Comparison of ENCODE assay signal across 8 cellular contexts in genomic region chr2:218396688-218397501, GRCh38. TPM values are rescaled to one million over a fixed set of nuclear protein-coding genes. Genes with fewer than 3 reads are reported as not detected.
DNase-seq lines count a peak whose midpoint lies in the region; ATAC-seq and TF ChIP-seq lines count a peak whose summit lies in the region.

No MANE protein-coding gene starts in this region.

- no TSS peak for BruUV-seq in IMR-90 (replicated peaks; lab: Mats Ljungman, UMichigan)

- peaks cover 0 to 26% (median 20%) of the 10 kb centered on the region in 11 experiments; a peak in 15 of 22 replicates for H3K27me3 ChIP-seq in BLaER1 treated with 17β-estradiol and CSF1 and Interleukin-3, amounts not matched to agents 10 nM and 100 nM
- H3K27me3 ChIP-seq in IMR-90 (ENCODE audit: control insufficient read depth, insufficient read depth, low read length) (no peaks in the 10 kb centered on the region), Peyer's patch (no peaks in the 10 kb centered on the region), neuron (ENCODE audit: insufficient read depth, low read length) (peaks cover 29% of the 10 kb centered on the region)

- peak overlapping the region; percentile 94 for H4K5ac ChIP-seq in IMR-90 (ENCODE audit: low read depth, low read length)

- peak overlapping the region; percentile 70 to 94 for H4K8ac ChIP-seq in IMR-90 (ENCODE audit: low read depth in 2 of 2, low read length in 2 of 2)

- peaks cover 52 to 76% (median 72%) of the 10 kb centered on the region in 10 experiments for H3K4me1 ChIP-seq in BLaER1 treated with 17β-estradiol and CSF1 and Interleukin-3, amounts not matched to agents 10 nM and 100 nM
- peaks cover 25% of the 10 kb centered on the region for H3K4me1 ChIP-seq in IMR-90 (ENCODE audit: control insufficient read depth, insufficient read depth, low read length)
- H3K4me1 ChIP-seq in Peyer's patch, result peaks cover 0 to 30% (median 21%) of the 10 kb centered on the region in 4 donors
- H3K4me1 ChIP-seq in neuron (ENCODE audit: insufficient read depth, low read length), result peaks cover 23% of the 10 kb centered on the region
- H3K4me1 ChIP-seq in urinary bladder (ENCODE audit: insufficient read depth), result no peaks in the 10 kb centered on the region

- peak overlapping the region; percentile 64 to 97 (median 93) for H3K4me3 ChIP-seq in BLaER1 treated with 17β-estradiol and CSF1 and Interleukin-3, amounts not matched to agents 10 nM and 100 nM
- H3K4me3 ChIP-seq in IMR-90 (ENCODE audit: insufficient read depth, low read depth, low read length) (peak overlapping the region; percentile 85), Peyer's patch (peak overlapping the region; percentile 57 to 97 (median 82)), foreskin fibroblast (ENCODE audit: low read depth in 1 of 2, low read length in 2 of 2) (peak overlapping the region; percentile 70 to 89), neuron (ENCODE audit: low read length) (peak overlapping the region; percentile 84), urinary bladder (ENCODE audit: low read depth, low read length) (peak overlapping the region; percentile 93)

- intact Hi-C loops in IMR-90 (cut with micrococcal nuclease), result loop anchor here (1.0 to 2.0 kb wide), 3 partner anchors 96 to 125 kb away; partner anchors contain the start of gene TMBIM1

- peak overlapping the region; percentile 88 for H2AK9ac ChIP-seq in IMR-90 (replicated peaks; ENCODE audit: low read depth, low read length, poor library complexity)

- H3K79me1 ChIP-seq in IMR-90 (ENCODE audit: low read depth in 1 of 2, low read length in 2 of 2), result peaks cover 6 to 19% of the 10 kb centered on the region in 2 experiments; a peak in 3 of 4 replicates

- peak overlapping the region; percentile 62; the same call in 2 of the 3 replicates for H2BK15ac ChIP-seq in IMR-90 (ENCODE audit: low read depth, low read length)

- peak overlapping the region; percentile 56 for H2BK20ac ChIP-seq in IMR-90 (ENCODE audit: low read depth, low read length)

- H3K9me1 ChIP-seq in IMR-90 (ENCODE audit: insufficient read depth, low read length), result 0 out of 2 replicates have a peak, but pooled peaks cover 2% of the 10 kb centered on the region

- H3K56ac ChIP-seq in IMR-90 (ENCODE audit: extremely low read depth, insufficient read depth, low read length), result peak overlapping the region; percentile 96

- in situ Hi-C loops in IMR-90 (cut with MboI; ENCODE audit: low sequenced_read_pairs), result loop anchor here (10.0 kb wide), 1 partner anchor 122 kb away; the partner anchor contains the start of genes AAMP and PNKD

- WGBS in IMR-90 (ENCODE audit: extremely low coverage in 2 of 2, insufficient read length in 1 of 2), 2 experiments, result 6% methylated on average over 12 of the region's 28 CpGs; no CpG with 5 or more reads in 1 of the 2 experiments
- 1% methylated on average over 28 of the region's 28 CpGs for WGBS in urinary bladder

- CTCF ChIA-PET in IMR-90 (lab: Yijun Ruan, JAX), result interaction anchor here (0.6 kb wide), 2 partner anchors 35 to 101 kb away, joined by 3 to 6 read pairs; no protein-coding TSS in a partner anchor

- H4K91ac ChIP-seq in IMR-90 (ENCODE audit: insufficient read depth, low read depth, low read length), result peak overlapping the region; percentile 99

- H3K4me2 ChIP-seq in BLaER1 treated with 17β-estradiol and CSF1 and Interleukin-3, amounts not matched to agents 10 nM and 100 nM, result peak overlapping the region; percentile 93 to 99 (median 97)
- peak overlapping the region; percentile 90 for H3K4me2 ChIP-seq in IMR-90 (ENCODE audit: low read depth, low read length)

- DNase-seq in IMR-90 (peak; percentile 67), Peyer's patch (peak; percentile 82 to 93 (median 87)), activated gamma-delta T cell (lab: John Stamatoyannopoulos, UW) (peak; percentile 70), foreskin fibroblast (peak; percentile 70 to 81)

- peak overlapping the region; percentile 91 for H3K14ac ChIP-seq in IMR-90 (replicated peaks; ENCODE audit: low read depth, low read length)

- H3K36me3 ChIP-seq in BLaER1 treated with 17β-estradiol and CSF1 and Interleukin-3, amounts not matched to agents 10 nM and 100 nM, result peaks cover 5 to 10% (median 9%) of the 10 kb centered on the region in 11 experiments; a peak in 21 of 22 replicates
- H3K36me3 ChIP-seq in IMR-90 (ENCODE audit: control insufficient read depth, insufficient read depth, low read length), result peaks cover 4% of the 10 kb centered on the region; the same call in 1 of the 2 replicates
- peaks cover 0 to 7% (median 0%) of the 10 kb centered on the region in 3 donors for H3K36me3 ChIP-seq in Peyer's patch
- H3K36me3 ChIP-seq in neuron (ENCODE audit: insufficient read depth, low read length), result peaks cover under 1% of the 10 kb centered on the region
- H3K36me3 ChIP-seq in urinary bladder (ENCODE audit: insufficient read depth), result no peaks in the 10 kb centered on the region

- POLR2A ChIA-PET in IMR-90 (lab: Charles Lee; ENCODE audit: unreplicated experiment), result interaction anchor here (0.6 to 1.0 kb wide), 3 partner anchors 24 to 110 kb away, joined by 3 read pairs; no protein-coding TSS in a partner anchor

- peak overlapping the region; percentile 96 to 100 (median 99) for H3K27ac ChIP-seq in BLaER1 treated with 17β-estradiol and CSF1 and Interleukin-3, amounts not matched to agents 10 nM and 100 nM
- H3K27ac ChIP-seq in IMR-90 (ENCODE audit: insufficient read depth, low read length), result peak overlapping the region; percentile 99
- H3K27ac ChIP-seq in Peyer's patch, result peak overlapping the region; percentile 95 to 99 (median 98)
- peak overlapping the region; percentile 99 for H3K27ac ChIP-seq in urinary bladder (ENCODE audit: low read depth)

- H3K18ac ChIP-seq in IMR-90 (ENCODE audit: low read depth, low read length), result peak overlapping the region; percentile 98

- peak overlapping the region; percentile 92 for H3K4ac ChIP-seq in IMR-90 (ENCODE audit: low read depth, low read length)

- dilution Hi-C loops in IMR-90 (cut with HindIII; ENCODE audit: low sequenced_read_pairs, unreplicated experiment), result no loop called here

- no peaks in the 10 kb centered on the region for H3K9me3 ChIP-seq in BLaER1 treated with 17β-estradiol and CSF1 and Interleukin-3, amounts not matched to agents 10 nM and 100 nM (replicated peaks in 1 of 11)
- no peaks in the 10 kb centered on the region for H3K9me3 ChIP-seq in IMR-90 (ENCODE audit: control insufficient read depth, insufficient read depth, low read length)
- H3K9me3 ChIP-seq in Peyer's patch, result no peaks in the 10 kb centered on the region
- no peaks in the 10 kb centered on the region for H3K9me3 ChIP-seq in neuron (ENCODE audit: low read length)

- H3K9ac ChIP-seq in BLaER1 treated with 17β-estradiol and CSF1 and Interleukin-3, amounts not matched to agents 10 nM and 100 nM, result peak overlapping the region; percentile 94 to 100 (median 99)
- peak overlapping the region; percentile 95 for H3K9ac ChIP-seq in IMR-90 (ENCODE audit: low read depth, low read length)

- H2BK120ac ChIP-seq in IMR-90 (ENCODE audit: low read depth, low read length), result peak overlapping the region; percentile 97

- ATAC-seq in IMR-90 (ENCODE audit: low read depth) (no peak), HG02852 (IDR thresholded peaks at IDR 0.05; ENCODE audit: unreplicated experiment) (no peak)

- H2AK5ac ChIP-seq in IMR-90 (ENCODE audit: low read depth, low read length), result peak overlapping the region; percentile 95

- H2AFZ ChIP-seq in IMR-90 (replicated peaks; ENCODE audit: low read length, poor library complexity), result peak overlapping the region; percentile 97
- H2AFZ ChIP-seq in neuron (ENCODE audit: low read depth, low read length), result peak overlapping the region; percentile 92

- TF ChIP-seq POLR2A in IMR-90 (IDR thresholded peaks at IDR 0.05; ENCODE audit: low read depth, low read length) (no peak), Peyer's patch (IDR thresholded peaks at IDR 0.05) (peak in 1 of 2 donors; percentile 25)

- H4K20me1 ChIP-seq in BLaER1 treated with 17β-estradiol and CSF1 and Interleukin-3, amounts not matched to agents 10 nM and 100 nM, result peaks cover 2 to 11% (median 9%) of the 10 kb centered on the region in 11 experiments; a peak in 14 of 22 replicates
- peaks cover 9% of the 10 kb centered on the region; the same call in 1 of the 2 replicates for H4K20me1 ChIP-seq in IMR-90 (ENCODE audit: insufficient read depth, low read length)

- no peak for TF ChIP-seq RAD21 in IMR-90 (IDR thresholded peaks at IDR 0.05; ENCODE audit: low read length)

- peak overlapping the region; percentile 43; the same call in 1 of the 2 replicates for H3K23ac ChIP-seq in IMR-90 (ENCODE audit: low read depth, low read length)

- H2BK5ac ChIP-seq in IMR-90 (ENCODE audit: low read depth, low read length, poor library complexity, severe bottlenecking), result peak overlapping the region; percentile 98

- TF ChIP-seq CTCF in IMR-90 (conservative IDR thresholded peaks at IDR 0.05; ENCODE audit: low read depth, low read length) (no peak), Peyer's patch (IDR thresholded peaks at IDR 0.05) (no peak), foreskin fibroblast (IDR thresholded peaks at IDR 0.05; ENCODE audit: low read depth, low read length) (no peak)

RNA-seq across cellular contexts. Expression of gene CTDSP1, which starts 2.8 kb away (rescaled TPM):
- total RNA-seq in IMR-90 (2012; rRNA removed) (17.5 and 19.7 TPM in 2 replicates), Peyer's patch (100 to 1,000 TPM; 105 to 207 (median 184) TPM), urinary bladder (66.2 TPM)
- polyA plus RNA-seq in IMR-90 (2012; rRNA removed) (64.3 and 68.2 TPM in 2 replicates), urinary bladder (179 TPM)
- polyA plus RNA-seq in IMR-90 (2012; cell fraction: cytosol; rRNA removed), result 61.8 and 79.5 TPM in 2 replicates
- polyA plus RNA-seq in IMR-90 (2012; cell fraction: nucleus; rRNA removed; ENCODE audit: low replicate concordance), result 64.2 and 103 TPM in 2 replicates

RNA-seq across cellular contexts. Expression of gene SLC11A1, which starts 14.8 kb away (rescaled TPM):
- under 0.01 TPM in 2 replicates for total RNA-seq in IMR-90 (2012; rRNA removed)
- 0.03 and 0.07 TPM in 2 replicates for polyA plus RNA-seq in IMR-90 (2012; rRNA removed)
- polyA plus RNA-seq in IMR-90 (2012; cell fraction: cytosol; rRNA removed), result 0.02 and 0.03 TPM in 2 replicates
- polyA plus RNA-seq in IMR-90 (2012; cell fraction: nucleus; rRNA removed; ENCODE audit: low replicate concordance), result 0.06 and 0.07 TPM in 2 replicates
- 10 to 100 TPM in 2 of 4 donors, 1 to 10 TPM in 2; 2.8 to 21.5 (median 8.6) TPM for total RNA-seq in Peyer's patch
- total RNA-seq in urinary bladder, result 1.7 TPM
- 19.7 TPM for polyA plus RNA-seq in urinary bladder

RNA-seq across cellular contexts. Expression of gene VIL1, which starts 22.0 kb away (rescaled TPM):
- total RNA-seq in IMR-90 (2012; rRNA removed) (not detected in 2 replicates), Peyer's patch (1,000 to 10,000 TPM in 1 of 4 donors, 100 to 1,000 TPM in 3; 189 to 1,274 (median 741) TPM), urinary bladder (not detected)
- polyA plus RNA-seq in IMR-90 (2012; rRNA removed) (not detected in 2 replicates), urinary bladder (0.08 TPM)
- polyA plus RNA-seq in IMR-90 (2012; cell fraction: cytosol; rRNA removed), result not detected in 2 replicates
- polyA plus RNA-seq in IMR-90 (2012; cell fraction: nucleus; rRNA removed; ENCODE audit: low replicate concordance), result not detected in 2 replicates

RNA-seq across cellular contexts. Expression of gene CATIP, which starts 40.2 kb away (rescaled TPM):
- total RNA-seq in IMR-90 (2012; rRNA removed), result not detected in 2 replicates
- polyA plus RNA-seq in IMR-90 (2012; rRNA removed), result not detected in 2 replicates
- not detected in 2 replicates for polyA plus RNA-seq in IMR-90 (2012; cell fraction: cytosol; rRNA removed)
- polyA plus RNA-seq in IMR-90 (2012; cell fraction: nucleus; rRNA removed; ENCODE audit: low replicate concordance), result not detected in 2 replicates
- not detected for total RNA-seq in Peyer's patch
- not detected for total RNA-seq in urinary bladder
- polyA plus RNA-seq in urinary bladder, result not detected

Comparison
In these comparisons a context has a peak if more than half of its experiments do, and no peak if none do; other contexts are left out.
1. RNA of gene VIL1, which starts 22.0 kb away (total RNA-seq): 189 to 1,274 TPM in Peyer's patch; not detected in IMR-90 and not detected in urinary bladder (single experiment); every median in the first group is over 100 times any median in the second.
2. Peak in every context shown above with its lines, with median percentiles within 50 percentile points of each other: H3K27ac ChIP-seq, H3K4me3 ChIP-seq and DNase-seq.